In the genomic region with DNA sequence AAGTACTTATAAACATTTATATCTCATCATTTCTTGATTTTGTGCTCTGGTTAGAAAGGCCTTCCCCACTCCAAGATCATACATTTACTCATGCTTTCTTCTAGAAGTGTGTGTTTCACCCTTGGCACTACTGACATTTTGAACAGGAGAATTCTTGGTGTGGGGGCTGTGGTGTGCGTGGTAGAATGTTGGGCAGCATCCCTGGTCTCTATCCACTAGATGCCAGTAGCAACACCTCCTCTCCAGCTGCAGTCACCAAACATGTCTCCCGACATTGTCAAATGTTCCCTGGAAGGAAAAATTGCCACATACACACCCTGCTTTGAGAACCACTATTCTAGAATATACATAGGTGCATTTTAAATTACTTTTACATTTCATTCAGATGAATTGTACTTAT, we compare ENCODE assay signal across 8 cellular contexts. TPM values are rescaled to one million over a fixed set of nuclear protein-coding genes. Genes with fewer than 3 reads are reported as not detected.
DNase-seq lines count a peak whose midpoint lies in the region; ATAC-seq and TF ChIP-seq lines count a peak whose summit lies in the region.

No MANE protein-coding gene starts in this region.

- WGBS in trophoblast cell (ENCODE audit: extremely low coverage, insufficient coverage, insufficient read length): no CpG with 5 or more reads among the region's 2 CpGs

- H4K91ac ChIP-seq in trophoblast cell (ENCODE audit: low read depth, low read length): no peak overlapping the region

- intact Hi-C loops in OCI-LY7 (cut with micrococcal nuclease; ENCODE audit: unreplicated experiment): loop anchor here (10.0 kb wide), 1 partner anchor 426 kb away; a partner anchor contains a TSS

- H2AK5ac ChIP-seq in trophoblast cell (ENCODE audit: low read length): no peak overlapping the region

- no peak overlapping the region for H3K4me3 ChIP-seq in OCI-LY7 (ENCODE audit: low read depth, low read length, poor library complexity, severe bottlenecking)
- no peak overlapping the region for H3K4me3 ChIP-seq in trophoblast cell (ENCODE audit: low read depth, low read length)

- no peak for ATAC-seq in GM21529 (IDR thresholded peaks at IDR 0.05; ENCODE audit: unreplicated experiment)
- ATAC-seq in HG02763 (IDR thresholded peaks at IDR 0.05; ENCODE audit: unreplicated experiment): no peak

- H3K4me1 ChIP-seq in OCI-LY7 (ENCODE audit: insufficient read depth, low read length, poor library complexity, severe bottlenecking) (no peaks in the 10 kb centered on the region), trophoblast cell (ENCODE audit: control insufficient read depth in 1 of 2, insufficient read depth in 2 of 2, low read length in 2 of 2) (peaks cover 0 to 5% of the 10 kb centered on the region in 2 experiments)

- H3K36me3 ChIP-seq in OCI-LY7 (ENCODE audit: insufficient read depth, low read length) (no peaks in the 10 kb centered on the region), trophoblast cell (ENCODE audit: control insufficient read depth in 1 of 2, insufficient read depth in 2 of 2, low read length in 2 of 2) (peaks cover 0 to 2% of the 10 kb centered on the region in 2 experiments)

- H2BK12ac ChIP-seq in trophoblast cell (ENCODE audit: low read length): peak overlapping the region; percentile 43

- POLR2A ChIA-PET in OCI-LY7 (lab: Charles Lee): interaction anchor here (0.8 to 1.1 kb wide), 2 partner anchors 35 to 43 kb away, joined by 3 to 4 read pairs; no protein-coding TSS in a partner anchor

- no TSS peak for BruUV-seq in OCI-LY7 (replicated peaks; lab: Mats Ljungman, UMichigan)

- H3K27me3 ChIP-seq in trophoblast cell (ENCODE audit: insufficient read depth, low read length): no peaks in the 10 kb centered on the region

- no peaks in the 10 kb centered on the region for H3K9me3 ChIP-seq in OCI-LY7 (ENCODE audit: low read length)
- no peaks in the 10 kb centered on the region for H3K9me3 ChIP-seq in trophoblast cell (ENCODE audit: insufficient read depth, low read depth, low read length)

- no peak overlapping the region for H3K4ac ChIP-seq in trophoblast cell (ENCODE audit: low read depth, low read length)

- no peak overlapping the region for H3K18ac ChIP-seq in trophoblast cell (ENCODE audit: low read length)

- H2BK120ac ChIP-seq in trophoblast cell (ENCODE audit: insufficient read depth, low read length, poor library complexity): no peak overlapping the region

- H4K8ac ChIP-seq in trophoblast cell (ENCODE audit: low read depth, low read length): no peak overlapping the region

- no peak overlapping the region for H3K9ac ChIP-seq in trophoblast cell (ENCODE audit: low read length)

- no peak overlapping the region for H2BK5ac ChIP-seq in trophoblast cell (ENCODE audit: low read depth, low read length, poor library complexity)

- peak; percentile 55 for TF ChIP-seq CTCF in OCI-LY7 (conservative IDR thresholded peaks at IDR 0.05; ENCODE audit: low read length)

- H3K9me2 ChIP-seq in OCI-LY7 (ENCODE audit: insufficient read depth, low read length): no peaks in the 10 kb centered on the region

- no peak overlapping the region for H3K23ac ChIP-seq in trophoblast cell (ENCODE audit: low read length)

- peak; percentile 16 for DNase-seq in NCI-H146 (lab: John Stamatoyannopoulos, UW)
- no peak for DNase-seq in NCI-H146 treated with DMSO at 0.1 percent for 48 hours (lab: John Stamatoyannopoulos, UW; ENCODE audit: unreplicated experiment)
- peak; percentile 17 for DNase-seq in OCI-LY7 (ENCODE audit: low spot score)
- DNase-seq in fibroblast of peridontal ligament (ENCODE audit: extremely low read depth): peak; percentile 62
- peak in 1 of 2 donors; percentile 21 for DNase-seq in trophoblast cell
- no peak for DNase-seq in NK-92 treated with Interleukin-12 subunit alpha and Interleukin-12 subunit beta, amount 100 ng/mL, for 24 hours (lab: John Stamatoyannopoulos, UW)

- H3K79me2 ChIP-seq in OCI-LY7 (ENCODE audit: insufficient read depth, low read depth, low read length) (no peaks in the 10 kb centered on the region), trophoblast cell (ENCODE audit: control insufficient read depth, insufficient read depth, low read length, poor library complexity) (no peaks in the 10 kb centered on the region)

- no peak overlapping the region for H2AFZ ChIP-seq in OCI-LY7 (ENCODE audit: low read length)
- no peak overlapping the region for H2AFZ ChIP-seq in trophoblast cell (ENCODE audit: insufficient read depth, low read length, poor library complexity)

- no peak overlapping the region for H3K14ac ChIP-seq in trophoblast cell (ENCODE audit: low read length)

- H3K4me2 ChIP-seq in OCI-LY7 (ENCODE audit: low read length) (no peak overlapping the region), trophoblast cell (ENCODE audit: low read length) (no peak overlapping the region)

- H3K79me1 ChIP-seq in trophoblast cell (ENCODE audit: low read length): no peaks in the 10 kb centered on the region

- no peak overlapping the region for H3K27ac ChIP-seq in OCI-LY7 (ENCODE audit: low read depth, low read length, poor library complexity, severe bottlenecking)
- H3K27ac ChIP-seq in trophoblast cell (ENCODE audit: low read depth, low read length): no peak overlapping the region

- H4K12ac ChIP-seq in trophoblast cell (ENCODE audit: low read depth, low read length): no peak overlapping the region

- CTCF ChIA-PET in OCI-LY7 (lab: Charles Lee; ENCODE audit: unreplicated experiment): no interaction called here

- no peaks in the 10 kb centered on the region for H4K20me1 ChIP-seq in OCI-LY7 (ENCODE audit: insufficient read depth, low read length)

RNA-seq across cellular contexts. Expression of a gene that starts 8.7 kb away (rescaled TPM):
- total RNA-seq in OCI-LY7 (2014; rRNA removed; shearing (Covaris generic)): 61.5 and 69.0 TPM in 2 replicates
- 40.9 and 42.5 TPM in 2 replicates for total RNA-seq in OCI-LY7 (2022)
- 125 and 128 TPM in 2 replicates for polyA plus RNA-seq in trophoblast cell (2013)

Comparison
In these comparisons a context has a peak if more than half of its experiments do, and no peak if none do; other contexts are left out.
1. DNase-seq: peak in NCI-H146 (single experiment), OCI-LY7 (single experiment) and fibroblast of peridontal ligament (single experiment); none in NCI-H146 treated with DMSO at 0.1 percent for 48 hours (single experiment) and NK-92 treated with Interleukin-12 subunit alpha and Interleukin-12 subunit beta, amount 100 ng/mL, for 24 hours (single experiment).